Comparison of ENCODE assay signal across 15 cellular contexts in genomic region chr1:14413809-14414208, GRCh38.
DNase-seq lines count a peak whose midpoint lies in the region; FAIRE-seq and TF ChIP-seq lines count a peak whose summit lies in the region.
"Had no signal": no experiment of that assay in that cellular context is flagged by ENCODE, and none has a peak within 500 bp of the region (broad histone marks: within the 10 kb centered on the region; RNA-seq: fewer than 3 reads in every experiment).

No MANE protein-coding gene starts in this region.

- TF ChIP-seq CTCF in D721Med (IDR thresholded peaks at IDR 0.05; ENCODE audit: insufficient read depth, missing control alignments) (no peak), vagina (IDR thresholded peaks at IDR 0.05) (no peak)

- no peaks in the 10 kb centered on the region for H3K9me3 ChIP-seq in vagina
- H3K9me3 ChIP-seq: body of pancreas, heart left ventricle, mucosa of descending colon, SK-N-SH had no signal

- DNase-seq in HS-27A (ENCODE audit: low read depth) (peak; percentile 71), caudate nucleus (lab: John Stamatoyannopoulos, UW) (peak in 30 of 61 donors; percentile 3 to 64 (median 15)), iris pigment epithelial cell (ENCODE audit: low read depth) (peak; percentile 26), urothelium cell line (ENCODE audit: low spot score) (peak; percentile 45), germinal center (ENCODE audit: low spot score) (no peak), D721Med (ENCODE audit: insufficient read length, low spot score) (no peak), vagina (ENCODE audit: extremely low spot score in 2 of 2) (no peak)
- DNase-seq: body of pancreas; effector CD8-positive, alpha-beta T cell; heart left ventricle; kidney glomerular epithelial cell; mucosa of descending colon; NCI-H146; SK-N-SH; stimulated activated naive CD8-positive, alpha-beta T cell treated with anti-CD3 and anti-CD28 coated beads, Interleukin-15, amount 100 ng/mL, for 72 hours had no signal

- FAIRE-seq in urothelium cell line (lab: Jason Lieb, UNC) (no peak), D721Med (lab: Jason Lieb, UNC) (no peak)

- H3K27ac ChIP-seq in caudate nucleus (ENCODE audit: low read depth, low read length): peak overlapping the region; percentile 88
- no peak overlapping the region for H3K27ac ChIP-seq in vagina
- H3K27ac ChIP-seq: body of pancreas, heart left ventricle had no signal

- TF ChIP-seq POLR2A in vagina (IDR thresholded peaks at IDR 0.05): no peak

- no peaks in the 10 kb centered on the region for H3K27me3 ChIP-seq in vagina
- H3K27me3 ChIP-seq: body of pancreas, heart left ventricle had no signal

- no peaks in the 10 kb centered on the region for H3K4me1 ChIP-seq in vagina
- H3K4me1 ChIP-seq: body of pancreas, heart left ventricle had no signal

- no peak overlapping the region for H3K4me3 ChIP-seq in vagina
- H3K4me3 ChIP-seq: body of pancreas, heart left ventricle, mucosa of descending colon had no signal

- no peaks in the 10 kb centered on the region for H3K36me3 ChIP-seq in vagina
- H3K36me3 ChIP-seq: heart left ventricle had no signal

- intact Hi-C loops in vagina (cut with DNase I): no loop called here

Comparison
In these comparisons a context has a peak if more than half of its experiments do, and no peak if none do; other contexts are left out.
1. DNase-seq: peak in HS-27A (single experiment), iris pigment epithelial cell (single experiment) and urothelium cell line (single experiment); none in germinal center (single experiment), D721Med (single experiment) and vagina (0 of 2).